In genomic region chr15:66036859-66037258, GRCh38 we compare ENCODE assay signal across 1 cellular context.
TF ChIP-seq lines count a peak whose summit lies in the region.

No MANE protein-coding gene starts in this region.

TF ChIP-seq in H1, 55 proteins besides CTCF, POLR2A, EP300 and RAD21:
- TF ChIP-seq RBBP5 (IDR thresholded peaks at IDR 0.05; ENCODE audit: borderline replicate concordance, low read depth, low read length): no peak
- TF ChIP-seq ZNF274 (IDR thresholded peaks at IDR 0.05; ENCODE audit: borderline replicate concordance, extremely low read depth, low read length): no peak
- TF ChIP-seq POLR2AphosphoS5 (IDR thresholded peaks at IDR 0.05; ENCODE audit: low read depth, low read length): no peak
- TF ChIP-seq KDM4A (IDR thresholded peaks at IDR 0.05; ENCODE audit: low read depth, low read length, severe bottlenecking): no peak
- TF ChIP-seq HDAC2 (IDR thresholded peaks at IDR 0.05; ENCODE audit: borderline replicate concordance in 1 of 2, low read depth in 2 of 2, low read length in 2 of 2): no peak
- no peak for TF ChIP-seq CHD2 (IDR thresholded peaks at IDR 0.05; ENCODE audit: low read length)
- TF ChIP-seq CTBP2 (IDR thresholded peaks at IDR 0.05; ENCODE audit: borderline replicate concordance, insufficient read depth, insufficient read length, low read length): no peak
- TF ChIP-seq MAX (IDR thresholded peaks at IDR 0.05): no peak
- TF ChIP-seq CHD7 (IDR thresholded peaks at IDR 0.05; ENCODE audit: insufficient replicate concordance, low read length): no peak
- TF ChIP-seq GABPA (IDR thresholded peaks at IDR 0.05; ENCODE audit: borderline replicate concordance, insufficient read depth, low read length): no peak
- TF ChIP-seq NRF1 (IDR thresholded peaks at IDR 0.05; ENCODE audit: low read depth, low read length): no peak
- no peak for TF ChIP-seq JUND (IDR thresholded peaks at IDR 0.05; ENCODE audit: low read length)
